Comparison of ENCODE assay signal across 33 cellular contexts in the genomic region with DNA sequence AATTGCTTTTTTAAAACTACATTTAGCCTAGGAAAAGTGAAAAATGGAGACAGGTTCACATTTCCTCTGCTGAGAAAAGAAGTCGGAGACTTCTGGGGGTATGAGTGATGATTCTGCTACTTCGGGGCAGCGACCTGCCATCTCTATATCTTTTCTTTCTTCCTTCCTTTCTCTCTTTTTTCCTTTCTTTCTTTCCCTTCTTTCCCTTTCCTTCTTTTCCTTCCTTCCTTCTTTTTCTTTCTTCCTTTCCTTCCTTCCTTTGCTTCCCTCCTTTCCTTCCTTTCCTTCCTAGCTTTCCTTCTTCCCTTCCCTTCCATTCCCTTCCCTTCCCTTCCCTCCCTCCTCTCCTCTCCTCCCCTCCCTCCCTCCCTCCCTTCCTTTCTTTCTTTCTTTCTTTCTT.
"Had no signal": no experiment of that assay in that cellular context is flagged by ENCODE, and none has a peak within 500 bp of the region (broad histone marks: within the 10 kb centered on the region; RNA-seq: fewer than 3 reads in every experiment).

No MANE protein-coding gene starts in this region.

- ATAC-seq: activated CD8-positive, alpha-beta T cell treated with anti-CD3 and anti-CD28 coated beads for 36 hours; activated naive CD4-positive, alpha-beta T cell treated with anti-CD3 and anti-CD28 coated beads, Interleukin-2, amount 50 U/mL, for 72 hours; activated T-cell treated with anti-CD3 and anti-CD28 coated beads, Interleukin-2, amount 50 U/mL, for 4 hours; activated T-cell treated with anti-CD3 and anti-CD28 coated beads, Interleukin-2, amount 50 U/mL, for 72 hours; activated T-helper 17 cell treated with anti-CD3 and anti-CD28 coated beads, Interleukin-2, amount 50 U/mL, for 72 hours; body of pancreas had no signal

- FAIRE-seq: astrocyte, TTC549 had no signal

- H3K9me3 ChIP-seq: adrenal gland, body of pancreas, breast epithelium had no signal

- H3K4me3 ChIP-seq: adrenal gland, body of pancreas, breast epithelium had no signal

- H3K27me3 ChIP-seq: adrenal gland, body of pancreas, brain microvascular endothelial cell, breast epithelium had no signal

- H3K4me1 ChIP-seq: adrenal gland, body of pancreas, breast epithelium had no signal

- DNase-seq: activated B cell treated with CpG ODN at 0.5 μM for 24 hours; activated CD4-positive, alpha-beta memory T cell treated with anti-CD3 and anti-CD28 coated beads for 36 hours; activated CD4-positive, alpha-beta T cell treated with anti-CD3 and anti-CD28 coated beads for 4 hours; activated CD4-positive, alpha-beta T cell treated with anti-CD3 and anti-CD28 coated beads, Interleukin-2, amount 10 ng/mL, durations not matched to agents 24 days and 14 days; activated CD4-positive, alpha-beta T cell treated with anti-CD3 and anti-CD28 coated beads, Interleukin-2, amount 50 U/mL, for 1 hour; activated CD4-positive, alpha-beta T cell treated with anti-CD3 and anti-CD28 coated beads, Interleukin-2, amount 50 U/mL, for 4 hours; activated CD4-positive, CD25-positive, alpha-beta regulatory T cell treated with anti-CD3 and anti-CD28 coated beads, Interleukin-2, amount 50 U/mL, for 72 hours; activated CD8-positive, alpha-beta memory T cell treated with anti-CD3 and anti-CD28 coated beads, Interleukin-2, amount 50 U/mL, for 4 hours; activated CD8-positive, alpha-beta T cell treated with anti-CD3 and anti-CD28 coated beads for 36 hours; activated effector memory CD4-positive, alpha-beta T cell treated with anti-CD3 and anti-CD28 coated beads, Interleukin-2, amount 50 U/mL, for 16 hours; activated gamma-delta T cell treated with Interleukin-2 at 50 U/mL for 16 hours; activated naive CD4-positive, alpha-beta T cell; activated naive CD4-positive, alpha-beta T cell treated with anti-CD3 and anti-CD28 coated beads for 36 hours; activated naive CD4-positive, alpha-beta T cell treated with anti-CD3 and anti-CD28 coated beads, Interleukin-2, amount 50 U/mL, for 16 hours; activated naive CD8-positive, alpha-beta T cell treated with anti-CD3 and anti-CD28 coated beads for 36 hours; activated T-cell treated with anti-CD3 and anti-CD28 coated beads for 4 hours; activated T-cell treated with anti-CD3 and anti-CD28 coated beads, Interleukin-2, amount 50 U/mL, for 1 hour; activated T-cell treated with anti-CD3 and anti-CD28 coated beads, Interleukin-2, amount 50 U/mL, for 4 hours; activated T-cell treated with anti-CD3 and anti-CD28 coated beads, Interleukin-2, amount 50 U/mL, for 72 hours; adrenal gland; amniotic stem cell; aorta; body of pancreas; brain microvascular endothelial cell; central memory CD4-positive, alpha-beta T cell; T-helper 2 cell; T-helper 9 cell had no signal

- H3K27ac ChIP-seq: adrenal gland, body of pancreas, brain microvascular endothelial cell, breast epithelium, VCaP had no signal

- H3K36me3 ChIP-seq: adrenal gland, brain microvascular endothelial cell, breast epithelium had no signal
